In the genomic region with DNA sequence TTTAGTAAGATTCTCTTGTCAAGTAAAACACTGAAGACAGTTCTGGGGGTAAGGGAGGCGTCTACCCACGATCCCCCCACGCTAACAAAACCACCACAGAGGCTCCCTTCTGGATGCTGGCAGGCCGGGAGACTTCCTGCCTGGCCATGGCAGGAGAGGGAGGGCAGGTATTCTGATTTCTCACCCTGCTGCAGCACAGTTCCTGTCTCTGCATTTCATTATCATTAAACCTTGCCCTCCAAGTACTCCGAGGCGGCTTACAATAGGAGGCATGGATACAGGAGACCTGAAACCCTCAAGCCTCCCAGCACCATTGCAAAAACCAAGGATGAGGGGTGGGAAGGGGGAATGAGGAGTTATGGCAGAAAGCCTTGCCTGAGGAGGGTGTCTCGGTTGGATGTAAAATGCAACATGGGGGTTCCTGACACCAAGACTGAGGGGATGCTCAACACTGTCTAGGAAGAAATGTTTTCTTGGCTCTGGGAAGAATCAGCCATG, we compare ENCODE assay signal across 23 cellular contexts. TPM values are rescaled to one million over a fixed set of nuclear protein-coding genes. Genes with fewer than 3 reads are reported as not detected.
A peak's percentile ranks its signal among the peaks of the same experiment; 100 is the strongest.
DNase-seq lines count a peak whose midpoint lies in the region; ATAC-seq and TF ChIP-seq lines count a peak whose summit lies in the region.
"Had no signal": no experiment of that assay in that cellular context is flagged by ENCODE, and none has a peak within 500 bp of the region (broad histone marks: within the 10 kb centered on the region; RNA-seq: fewer than 3 reads in every experiment).

No MANE protein-coding gene starts in this region.

- H3K4me3 Mint-ChIP-seq in endodermal cell, result no peak overlapping the region
- H3K4me3 Mint-ChIP-seq in nephron, result peak overlapping the region in 1 of 3 experiments; percentile 7
- H3K4me3 Mint-ChIP-seq in type B pancreatic cell, result peak overlapping the region; percentile 9
- H3K4me3 Mint-ChIP-seq: activated CD4-positive, alpha-beta memory T cell treated with anti-CD3 and anti-CD28 coated beads for 36 hours; activated naive CD4-positive, alpha-beta T cell treated with anti-CD3 and anti-CD28 coated beads, Interleukin-2, amount 50 U/mL, for 24 hours; CD8-positive, alpha-beta T cell; stimulated activated naive CD8-positive, alpha-beta T cell treated with anti-CD3 and anti-CD28 coated beads, Interleukin-15, Interleukin-2, amounts not matched to agents 100 ng/mL and 50 ng/mL, for 24 hours had no signal

- H2AK5ac ChIP-seq in IMR-90 (ENCODE audit: low read depth, low read length), result 0 out of 2 replicates have a peak overlapping the region, but pooled peaks have one; percentile 15

- H3K27me3 Mint-ChIP-seq in endodermal cell (ENCODE audit: insufficient read depth), result no peaks in the 10 kb centered on the region
- no peaks in the 10 kb centered on the region for H3K27me3 Mint-ChIP-seq in nephron (ENCODE audit: low read depth)
- no peaks in the 10 kb centered on the region for H3K27me3 Mint-ChIP-seq in type B pancreatic cell
- H3K27me3 Mint-ChIP-seq: activated CD4-positive, alpha-beta memory T cell treated with anti-CD3 and anti-CD28 coated beads for 36 hours; activated naive CD4-positive, alpha-beta T cell treated with anti-CD3 and anti-CD28 coated beads, Interleukin-2, amount 50 U/mL, for 24 hours; stimulated activated naive CD8-positive, alpha-beta T cell treated with anti-CD3 and anti-CD28 coated beads, Interleukin-15, Interleukin-2, amounts not matched to agents 100 ng/mL and 50 ng/mL, for 24 hours had no signal

- no peak overlapping the region for H3K18ac ChIP-seq in IMR-90 (ENCODE audit: low read depth, low read length)

- no peak overlapping the region for H3K23ac ChIP-seq in IMR-90 (ENCODE audit: low read depth, low read length)

- peaks cover 18% of the 10 kb centered on the region for H3K36me3 Mint-ChIP-seq in endodermal cell (ENCODE audit: low read depth)
- H3K36me3 Mint-ChIP-seq in nephron (ENCODE audit: low read depth), result peaks cover 27% of the 10 kb centered on the region
- peaks cover 18% of the 10 kb centered on the region for H3K36me3 Mint-ChIP-seq in type B pancreatic cell

- no CpG with 5 or more reads among the region's 7 CpGs for WGBS in IMR-90 (ENCODE audit: extremely low coverage in 2 of 2, insufficient read length in 1 of 2), 2 experiments
- 80 to 100% methylated on average over 1 to 7 of the region's 7 CpGs for WGBS in endodermal cell (ENCODE audit: insufficient coverage in 1 of 2, insufficient read length in 1 of 2), 2 experiments

- H3K4me1 Mint-ChIP-seq in endodermal cell (peaks cover 29% of the 10 kb centered on the region), nephron (peaks cover 79% of the 10 kb centered on the region), type B pancreatic cell (ENCODE audit: unreplicated experiment) (peaks cover 70% of the 10 kb centered on the region)
- H3K4me1 Mint-ChIP-seq: activated naive CD4-positive, alpha-beta T cell treated with anti-CD3 and anti-CD28 coated beads, Interleukin-2, amount 50 U/mL, for 24 hours had no signal

- POLR2A ChIA-PET in IMR-90 (lab: Charles Lee; ENCODE audit: unreplicated experiment), result no interaction called here

- no peak overlapping the region for H2BK20ac ChIP-seq in IMR-90 (ENCODE audit: low read depth, low read length)

- CTCF ChIA-PET in IMR-90 (lab: Yijun Ruan, JAX), result no interaction called here

- H3K9me3 ChIP-seq in IMR-90 (ENCODE audit: control insufficient read depth, insufficient read depth, low read length), result no peaks in the 10 kb centered on the region
- H3K9me3 ChIP-seq in endodermal cell (ENCODE audit: control insufficient read depth, low read length), result no peaks in the 10 kb centered on the region
- H3K9me3 ChIP-seq: BE2C, gastrocnemius medialis had no signal

- H4K91ac ChIP-seq in IMR-90 (ENCODE audit: insufficient read depth, low read depth, low read length), result 0 out of 2 replicates have a peak overlapping the region, but pooled peaks have one; percentile 12

- H2BK120ac ChIP-seq in IMR-90 (ENCODE audit: low read depth, low read length), result no peak overlapping the region

- H2AK9ac ChIP-seq in IMR-90 (replicated peaks; ENCODE audit: low read depth, low read length, poor library complexity), result no peak overlapping the region

- dilution Hi-C loops in IMR-90 (cut with HindIII; ENCODE audit: low sequenced_read_pairs, unreplicated experiment), result no loop called here

- peak overlapping the region; percentile 53 for H3K27ac Mint-ChIP-seq in endodermal cell
- H3K27ac Mint-ChIP-seq in nephron, result peak overlapping the region; percentile 78 to 95 (median 89)
- H3K27ac Mint-ChIP-seq in type B pancreatic cell, result peak overlapping the region; percentile 21
- H3K27ac Mint-ChIP-seq: activated CD4-positive, alpha-beta memory T cell treated with anti-CD3 and anti-CD28 coated beads for 36 hours; activated naive CD4-positive, alpha-beta T cell treated with anti-CD3 and anti-CD28 coated beads, Interleukin-2, amount 50 U/mL, for 24 hours; CD8-positive, alpha-beta T cell; stimulated activated naive CD8-positive, alpha-beta T cell treated with anti-CD3 and anti-CD28 coated beads, Interleukin-15, Interleukin-2, amounts not matched to agents 100 ng/mL and 50 ng/mL, for 24 hours had no signal

- BruUV-seq in IMR-90 (replicated peaks; lab: Mats Ljungman, UMichigan), result no TSS peak

- no peak overlapping the region for H2BK5ac ChIP-seq in IMR-90 (ENCODE audit: low read depth, low read length, poor library complexity, severe bottlenecking)

- H3K9me3 Mint-ChIP-seq in endodermal cell (no peaks in the 10 kb centered on the region), nephron (no peaks in the 10 kb centered on the region), type B pancreatic cell (no peaks in the 10 kb centered on the region)
- H3K9me3 Mint-ChIP-seq: activated CD4-positive, alpha-beta memory T cell treated with anti-CD3 and anti-CD28 coated beads for 36 hours; activated naive CD4-positive, alpha-beta T cell treated with anti-CD3 and anti-CD28 coated beads, Interleukin-2, amount 50 U/mL, for 24 hours; CD8-positive, alpha-beta T cell; stimulated activated naive CD8-positive, alpha-beta T cell treated with anti-CD3 and anti-CD28 coated beads, Interleukin-15, Interleukin-2, amounts not matched to agents 100 ng/mL and 50 ng/mL, for 24 hours had no signal

- H3K27ac ChIP-seq in IMR-90 (ENCODE audit: insufficient read depth, low read length) (no peak overlapping the region), endodermal cell (ENCODE audit: low read depth, low read length) (no peak overlapping the region)
- H3K27ac ChIP-seq: gastrocnemius medialis, SK-N-MC had no signal

- H3K9ac ChIP-seq in IMR-90 (ENCODE audit: low read depth, low read length), result no peak overlapping the region
- no peak overlapping the region for H3K9ac ChIP-seq in endodermal cell (ENCODE audit: extremely low read depth, low read length, poor library complexity, severe bottlenecking)

- no peak overlapping the region for H2BK15ac ChIP-seq in IMR-90 (ENCODE audit: low read depth, low read length)

- H3K79me1 ChIP-seq in IMR-90 (ENCODE audit: low read depth in 1 of 2, low read length in 2 of 2), result peaks cover 0 to 36% of the 10 kb centered on the region in 2 experiments; a peak in 3 of 4 replicates

- TF ChIP-seq POLR2A in IMR-90 (IDR thresholded peaks at IDR 0.05; ENCODE audit: low read depth, low read length), result no peak

- no peak for DNase-seq in IMR-90
- peak; percentile 59 for DNase-seq in endodermal cell
- no peak for DNase-seq in type B pancreatic cell (ENCODE audit: extremely low spot score, unreplicated experiment)
- no peak for DNase-seq in HuH-7.5 (ENCODE audit: low spot score)
- DNase-seq: activated CD4-positive, alpha-beta memory T cell treated with anti-CD3 and anti-CD28 coated beads for 36 hours; activated T-cell treated with anti-CD3 and anti-CD28 coated beads for 4 hours; BE2C; CD8-positive, alpha-beta T cell; DMS 273 treated with DMSO at 0.1 percent for 48 hours; EL; gastrocnemius medialis; KG1; left cardiac atrium; NCI-H2029 treated with DMSO at 0.1 percent for 48 hours; NCI-H524; right cardiac atrium; stimulated activated CD4-positive, alpha-beta T cell treated with anti-CD3 and anti-CD28 coated beads, Interleukin-1b, Interleukin-23, amount 100 ng/mL, for 48 hours had no signal

- H3K4me1 ChIP-seq in IMR-90 (ENCODE audit: control insufficient read depth, insufficient read depth, low read length), result peaks cover 19% of the 10 kb centered on the region
- peaks cover 14% of the 10 kb centered on the region for H3K4me1 ChIP-seq in endodermal cell (ENCODE audit: control insufficient read depth, insufficient read depth, low read length)

- no peak for ATAC-seq in IMR-90 (ENCODE audit: low read depth)
- ATAC-seq in HG02678 (IDR thresholded peaks at IDR 0.05; ENCODE audit: unreplicated experiment), result no peak
- no peak for ATAC-seq in HG02981 (IDR thresholded peaks at IDR 0.05; ENCODE audit: unreplicated experiment)
- ATAC-seq: CD8-positive, alpha-beta T cell; gastrocnemius medialis; right cardiac atrium had no signal

- TF ChIP-seq CTCF in IMR-90 (conservative IDR thresholded peaks at IDR 0.05; ENCODE audit: low read depth, low read length) (no peak), endodermal cell (conservative IDR thresholded peaks at IDR 0.05) (no peak), nephron (IDR thresholded peaks at IDR 0.05; ENCODE audit: unreplicated experiment in 3 of 3) (no peak), type B pancreatic cell (conservative IDR thresholded peaks at IDR 0.05) (no peak)

- no peaks in the 10 kb centered on the region for H3K27me3 ChIP-seq in IMR-90 (ENCODE audit: control insufficient read depth, insufficient read depth, low read length)
- no peaks in the 10 kb centered on the region for H3K27me3 ChIP-seq in endodermal cell (ENCODE audit: control insufficient read depth, insufficient read depth, low read length, poor library complexity, severe bottlenecking)
- H3K27me3 ChIP-seq: BE2C, gastrocnemius medialis had no signal

- H3K9me1 ChIP-seq in IMR-90 (ENCODE audit: insufficient read depth, low read length), result peaks cover 29% of the 10 kb centered on the region

- H3K4me3 ChIP-seq in IMR-90 (ENCODE audit: insufficient read depth, low read depth, low read length), result no peak overlapping the region
- H3K4me3 ChIP-seq in endodermal cell (ENCODE audit: low read length), result no peak overlapping the region
- H3K4me3 ChIP-seq: gastrocnemius medialis, SK-N-MC had no signal

- no peak overlapping the region for H3K4ac ChIP-seq in IMR-90 (ENCODE audit: low read depth, low read length)

- no peak overlapping the region for H2AFZ ChIP-seq in IMR-90 (replicated peaks; ENCODE audit: low read length, poor library complexity)

- H3K14ac ChIP-seq in IMR-90 (replicated peaks; ENCODE audit: low read depth, low read length), result no peak overlapping the region

- no peak overlapping the region for H3K56ac ChIP-seq in IMR-90 (ENCODE audit: extremely low read depth, insufficient read depth, low read length)

- H3K36me3 ChIP-seq in IMR-90 (ENCODE audit: control insufficient read depth, insufficient read depth, low read length) (peaks cover 19% of the 10 kb centered on the region), endodermal cell (ENCODE audit: control insufficient read depth, insufficient read depth, low read length) (peaks cover 28% of the 10 kb centered on the region)

- H4K20me1 ChIP-seq in IMR-90 (ENCODE audit: insufficient read depth, low read length), result no peaks in the 10 kb centered on the region

- H4K5ac ChIP-seq in IMR-90 (ENCODE audit: low read depth, low read length), result 0 out of 2 replicates have a peak overlapping the region, but pooled peaks have one; percentile 2

- H4K8ac ChIP-seq in IMR-90 (ENCODE audit: low read depth in 2 of 2, low read length in 2 of 2), result 0 out of 4 replicates have a peak overlapping the region, but pooled peaks of 1 of the 2 experiments have one; percentile 18

- TF ChIP-seq RAD21 in IMR-90 (IDR thresholded peaks at IDR 0.05; ENCODE audit: low read length), result no peak

- in situ Hi-C loops in IMR-90 (cut with MboI; ENCODE audit: low sequenced_read_pairs), result no loop called here

- H3K4me2 ChIP-seq in IMR-90 (ENCODE audit: low read depth, low read length), result no peak overlapping the region

- intact Hi-C loops in IMR-90 (cut with micrococcal nuclease), result no loop called here

RNA-seq across cellular contexts. Expression of gene MN1, which starts 44.1 kb away (rescaled TPM):
- total RNA-seq in IMR-90 (2012; rRNA removed) (0.28 and 0.36 TPM in 2 replicates), endodermal cell (10 to 100 TPM in 1 of 2 donors, 1 to 10 TPM in 1; 4.4 to 17.8 TPM), type B pancreatic cell (ENCODE audit: low replicate concordance) (1.7 and 17.0 TPM in 2 replicates)
- polyA plus RNA-seq in IMR-90 (2012; rRNA removed), result 1.3 and 1.9 TPM in 2 replicates
- polyA plus RNA-seq in IMR-90 (2012; cell fraction: cytosol; rRNA removed), result 0.51 and 3.8 TPM in 2 replicates
- polyA plus RNA-seq in IMR-90 (2012; cell fraction: nucleus; rRNA removed; ENCODE audit: low replicate concordance), result 1.5 and 2.2 TPM in 2 replicates
- polyA plus RNA-seq in endodermal cell (2013, experiment 1 of 2), result 41.5 TPM
- polyA plus RNA-seq in endodermal cell (2013, experiment 2 of 2), result 44.1 TPM

Comparison
In these comparisons a context has a peak if more than half of its experiments do, and no peak if none do; other contexts are left out.
1. H3K27ac Mint-ChIP-seq: peak in every context shown above with its lines; median percentile 89 in nephron; 53 in endodermal cell; 21 in type B pancreatic cell.